In genomic region chr16:86727131-86727530, GRCh38 we compare ENCODE assay signal across 17 cellular contexts.
A peak's percentile ranks its signal among the peaks of the same experiment; 100 is the strongest.
DNase-seq lines count a peak whose midpoint lies in the region; ATAC-seq and TF ChIP-seq lines count a peak whose summit lies in the region.
"Had no signal": no experiment of that assay in that cellular context is flagged by ENCODE, and none has a peak within 500 bp of the region (broad histone marks: within the 10 kb centered on the region; RNA-seq: fewer than 3 reads in every experiment).

No MANE protein-coding gene starts in this region.

- ATAC-seq in Right ventricle myocardium superior (ENCODE audit: poor library complexity) = peak; percentile 86
- peak; percentile 90 for ATAC-seq in left ventricle myocardium superior
- peak; percentile 62 to 93 (median 88) for ATAC-seq in psoas muscle
- peak; percentile 11 for ATAC-seq in thoracic aorta (ENCODE audit: insufficient number of reproducible peaks, low FRiP score, low read depth)
- ATAC-seq: GM12878 had no signal

- DNase-seq in Right ventricle myocardium superior (no peak), left ventricle myocardium inferior (no peak), left ventricle myocardium superior (no peak), psoas muscle (peak in 1 of 2 donors; percentile 49), thoracic aorta (ENCODE audit: low spot score) (no peak), activated gamma-delta T cell (lab: John Stamatoyannopoulos, UW) (no peak), SW480 (ENCODE audit: low spot score) (no peak)
- DNase-seq: C1 segment of cervical spinal cord; CD4-positive, CD25-positive, alpha-beta regulatory T cell; CD8-positive, alpha-beta memory T cell; COR-L47; DMS 273 treated with DMSO at 0.1 percent for 48 hours; DMS53; DND-41; EL; H9 had no signal

- H3K4me1 ChIP-seq in left ventricle myocardium inferior = peaks cover 11% of the 10 kb centered on the region
- H3K4me1 ChIP-seq in psoas muscle = no peaks in the 10 kb centered on the region
- H3K4me1 ChIP-seq in thoracic aorta (ENCODE audit: control insufficient read depth in 1 of 2, low read depth in 2 of 2) = no peaks in the 10 kb centered on the region

- no peaks in the 10 kb centered on the region for H3K36me3 ChIP-seq in left ventricle myocardium inferior
- no peaks in the 10 kb centered on the region for H3K36me3 ChIP-seq in psoas muscle (ENCODE audit: insufficient read depth in 1 of 2, low read depth in 1 of 2)
- no peaks in the 10 kb centered on the region for H3K36me3 ChIP-seq in thoracic aorta

- peaks cover 4% of the 10 kb centered on the region for H3K9me3 ChIP-seq in left ventricle myocardium inferior (replicated peaks)
- H3K9me3 ChIP-seq in psoas muscle = no peaks in the 10 kb centered on the region
- H3K9me3 ChIP-seq in thoracic aorta = no peaks in the 10 kb centered on the region

- TF ChIP-seq CTCF in left ventricle myocardium inferior (IDR thresholded peaks at IDR 0.05; ENCODE audit: borderline replicate concordance) (no peak), psoas muscle (IDR thresholded peaks at IDR 0.05) (no peak), thoracic aorta (IDR thresholded peaks at IDR 0.05) (no peak)

- H3K27me3 ChIP-seq in left ventricle myocardium inferior (ENCODE audit: low read depth) = peaks cover 28% of the 10 kb centered on the region
- peaks cover 0 to 21% (median 0%) of the 10 kb centered on the region in 3 donors for H3K27me3 ChIP-seq in psoas muscle (ENCODE audit: insufficient read depth in 3 of 3, low read length in 2 of 3)
- H3K27me3 ChIP-seq in thoracic aorta (replicated peaks; ENCODE audit: insufficient read depth) = no peaks in the 10 kb centered on the region

- 38 to 68% (median 55%) methylated on average over 7 of the region's 7 CpGs for WGBS in psoas muscle, 3 donors

- H3K27ac ChIP-seq in left ventricle myocardium inferior (replicated peaks) (no peak overlapping the region), psoas muscle (peak overlapping the region; percentile 63), thoracic aorta (no peak overlapping the region)

- H3K4me3 ChIP-seq in left ventricle myocardium inferior = no peak overlapping the region
- peak overlapping the region; percentile 36 for H3K4me3 ChIP-seq in psoas muscle
- no peak overlapping the region for H3K4me3 ChIP-seq in thoracic aorta
- H3K4me3 ChIP-seq: GM12878 had no signal

- intact Hi-C loops in Right ventricle myocardium superior (cut with DNase I) (no loop called here), left ventricle myocardium inferior (cut with micrococcal nuclease) (no loop called here), left ventricle myocardium superior (cut with micrococcal nuclease) (no loop called here), psoas muscle (cut with DNase I) (loop anchor here in 1 of 2 donors (5.0 kb wide), 1 partner anchor 390 kb away; no protein-coding TSS in a partner anchor)

Comparison
In these comparisons a context has a peak if more than half of its experiments do, and no peak if none do; other contexts are left out.
1. ATAC-seq: peak in every context shown above with its lines; median percentile 90 in left ventricle myocardium superior; 88 in psoas muscle; 86 in Right ventricle myocardium superior; 11 in thoracic aorta.